ENCODE assay signal across 9 cellular contexts in the genomic region with DNA sequence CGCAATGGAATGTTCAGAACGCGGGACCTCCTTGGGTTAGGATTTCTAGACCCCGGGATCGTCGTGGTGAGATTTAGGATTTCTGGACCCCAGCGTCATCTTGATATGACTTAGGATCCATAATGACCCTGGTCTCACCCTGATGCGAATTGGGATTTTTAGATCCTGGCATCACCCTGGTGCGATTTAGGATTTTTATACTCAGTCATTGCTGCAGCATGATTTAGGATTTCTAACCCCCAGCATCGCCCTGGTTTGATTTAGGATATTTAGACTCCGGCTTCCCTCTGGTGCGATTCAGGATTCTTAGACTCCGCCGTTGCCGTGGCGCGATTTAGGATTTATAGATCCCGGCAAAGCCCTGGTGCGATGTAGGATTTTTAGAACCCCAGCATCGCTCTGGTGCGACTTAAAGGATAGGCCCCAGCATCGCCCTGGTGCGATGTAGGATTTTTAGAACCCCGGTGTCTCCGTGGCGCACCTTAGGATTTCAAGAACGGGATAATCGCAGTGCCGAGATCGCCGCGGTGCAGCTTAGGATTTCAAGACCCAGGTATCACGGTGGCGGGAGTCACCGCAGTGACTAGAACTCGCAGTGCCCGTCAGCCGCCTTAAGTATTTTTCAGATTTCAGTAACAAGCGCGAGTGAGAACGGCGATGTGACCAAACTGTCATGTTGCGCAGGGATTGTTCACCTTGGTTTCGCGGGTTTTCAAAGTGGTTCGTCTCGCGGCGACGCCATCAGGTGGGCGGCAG. TPM values are rescaled to one million over a fixed set of nuclear protein-coding genes. Genes with fewer than 3 reads are reported as not detected.
DNase-seq lines count a peak whose midpoint lies in the region; ATAC-seq, FAIRE-seq and TF ChIP-seq lines count a peak whose summit lies in the region.
"Had no signal": no experiment of that assay in that cellular context is flagged by ENCODE, and none has a peak within 500 bp of the region (broad histone marks: within the 10 kb centered on the region; RNA-seq: fewer than 3 reads in every experiment).

No MANE protein-coding gene starts in this region.

- peaks cover 1 to 12% (median 4%) of the 10 kb centered on the region in 4 experiments; a peak in 5 of 7 replicates for H3K4me1 ChIP-seq in H1 (replicated peaks in 1 of 4; ENCODE audit: control insufficient read depth in 3 of 4, insufficient read depth in 4 of 4, low read length in 3 of 4)

- H2AFZ ChIP-seq in H1 (ENCODE audit: low read length) = no peak overlapping the region

- no peak overlapping the region for H2AK5ac ChIP-seq in H1 (ENCODE audit: low read depth, low read length)

- no peaks in the 10 kb centered on the region for H3K9me3 ChIP-seq in CD4-positive, alpha-beta T cell (ENCODE audit: control insufficient read depth, low read length)
- H3K9me3 ChIP-seq in H1 (ENCODE audit: insufficient read depth in 2 of 2, low read depth in 1 of 2, low read length in 1 of 2) = peaks cover 0 to 19% of the 10 kb centered on the region in 2 experiments; a peak in 2 of 4 replicates

- no peak overlapping the region for H3K27ac ChIP-seq in CD4-positive, alpha-beta T cell (ENCODE audit: low read depth, low read length)
- no peak overlapping the region for H3K27ac ChIP-seq in H1 (ENCODE audit: low read depth, low read length)

- no peak for DNase-seq in CD4-positive, alpha-beta T cell
- DNase-seq in H1 (ENCODE audit: low read depth in 1 of 2, low spot score in 2 of 2) (no peak), osteocyte (ENCODE audit: extremely low spot score, unreplicated experiment) (no peak), AG08396 (ENCODE audit: low spot score) (no peak), NCI-H1048 (lab: John Stamatoyannopoulos, UW) (no peak), D721Med (ENCODE audit: insufficient read length, low spot score) (no peak)
- DNase-seq: Karpas-422 had no signal

- TF ChIP-seq CTCF in CD4-positive, alpha-beta T cell (IDR thresholded peaks at IDR 0.05) = no peak
- TF ChIP-seq CTCF in H1 (IDR thresholded peaks at IDR 0.05; ENCODE audit: control extremely low read depth in 1 of 3, insufficient read depth in 1 of 3, low read depth in 1 of 3, low read length in 3 of 3) = no peak
- TF ChIP-seq CTCF in osteocyte (IDR thresholded peaks at IDR 0.05) = no peak
- TF ChIP-seq CTCF in D721Med (IDR thresholded peaks at IDR 0.05; ENCODE audit: insufficient read depth, missing control alignments) = no peak

- no peak for TF ChIP-seq RAD21 in H1 (IDR thresholded peaks at IDR 0.05 in 1 of 2, conservative IDR thresholded peaks at IDR 0.05 in 1 of 2; ENCODE audit: low read depth in 2 of 2, low read length in 2 of 2)

- H3K9me3 Mint-ChIP-seq in CD4-positive, alpha-beta T cell = no peaks in the 10 kb centered on the region
- H3K9me3 Mint-ChIP-seq in IgD-negative memory B cell (peaks cover 0 to 2% (median 0%) of the 10 kb centered on the region in 3 donors), osteocyte (ENCODE audit: unreplicated experiment) (no peaks in the 10 kb centered on the region)

- H3K27ac Mint-ChIP-seq in CD4-positive, alpha-beta T cell = no peak overlapping the region
- H3K27ac Mint-ChIP-seq in IgD-negative memory B cell = peak overlapping the region in 2 of 3 donors; percentile 7 to 48
- peak overlapping the region; percentile 79 for H3K27ac Mint-ChIP-seq in osteocyte (ENCODE audit: unreplicated experiment)

- peaks cover 25% of the 10 kb centered on the region for H3K27me3 ChIP-seq in CD4-positive, alpha-beta T cell (ENCODE audit: control insufficient read depth, insufficient read depth, low read length)
- H3K27me3 ChIP-seq in H1 (replicated peaks in 1 of 4; ENCODE audit: control insufficient read depth in 3 of 4, extremely low read depth in 1 of 4, insufficient read depth in 3 of 4, low read length in 3 of 4) = peaks cover 0 to 8% (median 0%) of the 10 kb centered on the region in 4 experiments; a peak in 3 of 7 replicates

- H3K4me3 ChIP-seq in H1 (ENCODE audit: extremely low read depth in 1 of 4, insufficient read depth in 2 of 4, low read depth in 3 of 4, low read length in 4 of 4) = peak overlapping the region; percentile 55 to 67 (median 60)

- no peak overlapping the region for H2BK12ac ChIP-seq in H1 (ENCODE audit: low read depth, low read length)

- H3K9ac ChIP-seq in H1 (replicated peaks in 1 of 4; ENCODE audit: extremely low read depth in 1 of 4, low read depth in 3 of 4, low read length in 3 of 4) = peak overlapping the region in 3 of 4 experiments; percentile 34 to 65 (median 46); a peak in 6 of 7 replicates

- H3K23me2 ChIP-seq in H1 (ENCODE audit: low read depth, low read length) = peaks cover 14% of the 10 kb centered on the region; the same call in 1 of the 2 replicates

- peaks cover 5% of the 10 kb centered on the region; the same call in 1 of the 2 replicates for H3K79me1 ChIP-seq in H1 (ENCODE audit: low read depth, low read length)

- no peak overlapping the region for H3K56ac ChIP-seq in H1 (replicated peaks; ENCODE audit: insufficient read length, low read depth, low read length)

- H3K79me2 ChIP-seq in H1 (ENCODE audit: control insufficient read depth in 1 of 2, insufficient read depth in 2 of 2, low read length in 2 of 2) = peaks cover 0 to 73% of the 10 kb centered on the region in 2 experiments; a peak in 2 of 4 replicates

- intact Hi-C loops in CD4-positive, alpha-beta T cell (cut with DNase I, micrococcal nuclease) = loop anchor here in 1 of 2 experiments (5.0 kb wide), 1 partner anchor 420 kb away; the partner anchor contains the start of gene KLHDC10

- 41% methylated on average over 51 of the region's 51 CpGs; no CpG with 5 or more reads in 1 of the 2 experiments for whole genome bisulfite sequencing in H1 (ENCODE audit: extremely low coverage in 1 of 2, insufficient coverage in 1 of 2, insufficient read length in 1 of 2, insufficient replicate concordance in 2 of 2, low coverage in 1 of 2, low lambda C conversion rate in 2 of 2, missing lambda C conversion rate in 1 of 2), 2 experiments

- H3K27me3 Mint-ChIP-seq in CD4-positive, alpha-beta T cell = peaks cover 62% of the 10 kb centered on the region
- peaks cover 20% of the 10 kb centered on the region for H3K27me3 Mint-ChIP-seq in IgD-negative memory B cell
- no peaks in the 10 kb centered on the region for H3K27me3 Mint-ChIP-seq in osteocyte (ENCODE audit: unreplicated experiment)

- H4K20me1 ChIP-seq in H1 (replicated peaks in 1 of 2; ENCODE audit: control insufficient read depth in 1 of 2, insufficient read depth in 2 of 2, low read length in 2 of 2) = peaks cover 3 to 4% of the 10 kb centered on the region in 2 experiments

- H3K4me2 ChIP-seq in H1 (ENCODE audit: insufficient read depth in 1 of 2, low read depth in 2 of 2, low read length in 2 of 2) = peak overlapping the region; percentile 69 to 86

- no peak overlapping the region for H3K14ac ChIP-seq in H1 (ENCODE audit: insufficient read length)

- H4K91ac ChIP-seq in H1 (replicated peaks; ENCODE audit: insufficient read length, low read length) = no peak overlapping the region

- H2BK5ac ChIP-seq in H1 (ENCODE audit: low read depth, low read length) = no peak overlapping the region

- peak overlapping the region; percentile 69 for H3K4me3 Mint-ChIP-seq in CD4-positive, alpha-beta T cell
- H3K4me3 Mint-ChIP-seq in IgD-negative memory B cell (peak overlapping the region; percentile 8 to 70 (median 40)), osteocyte (ENCODE audit: unreplicated experiment) (peak overlapping the region; percentile 92)

- no peak for TF ChIP-seq POLR2A in H1 (IDR thresholded peaks at IDR 0.05; ENCODE audit: control extremely low read depth in 1 of 2, low read depth in 2 of 2, low read length in 2 of 2)

- peaks cover 20% of the 10 kb centered on the region for H3K4me1 Mint-ChIP-seq in CD4-positive, alpha-beta T cell (ENCODE audit: low read depth)
- H3K4me1 Mint-ChIP-seq in IgD-negative memory B cell (peaks cover 0 to 18% (median 7%) of the 10 kb centered on the region in 3 donors), osteocyte (ENCODE audit: unreplicated experiment) (peaks cover 50% of the 10 kb centered on the region)

- ATAC-seq in CD4-positive, alpha-beta T cell (ENCODE audit: poor library complexity) = no peak
- no peak for ATAC-seq in HG02678 (IDR thresholded peaks at IDR 0.05; ENCODE audit: unreplicated experiment)

- H3K4ac ChIP-seq in H1 (replicated peaks; ENCODE audit: insufficient read length, low read depth, low read length) = no peak overlapping the region

- no peak overlapping the region for H2BK120ac ChIP-seq in H1 (replicated peaks; ENCODE audit: low read depth, low read length)

- POLR2A ChIA-PET in CD4-positive, alpha-beta T cell (lab: Charles Lee) = no interaction called here
- POLR2A ChIA-PET in H1 (lab: Charles Lee; ENCODE audit: partially characterized antibody) = interaction anchor here (0.5 to 2.6 kb wide), 4 partner anchors 218 to 287 kb away, joined by 3 to 9 read pairs (median 4); partner anchors contain the start of gene TMEM209

- FAIRE-seq in H1 (lab: Jason Lieb, UNC) (no peak), D721Med (lab: Jason Lieb, UNC) (no peak)

- no peak overlapping the region for H2BK20ac ChIP-seq in H1 (ENCODE audit: low read length)

- H3K36me3 ChIP-seq in H1 (ENCODE audit: control insufficient read depth in 2 of 4, insufficient read depth in 4 of 4, low read length in 3 of 4) = peaks cover 0 to 35% (median 5%) of the 10 kb centered on the region in 4 experiments; a peak in 6 of 8 replicates

- H2BK15ac ChIP-seq in H1 (ENCODE audit: low read length) = no peak overlapping the region

- H3K23ac ChIP-seq in H1 (ENCODE audit: insufficient read length) = no peak overlapping the region

- CTCF ChIA-PET in CD4-positive, alpha-beta T cell (lab: Charles Lee) = no interaction called here
- CTCF ChIA-PET in H1 (lab: Charles Lee; ENCODE audit: partially characterized antibody) = interaction anchor here (0.6 to 1.1 kb wide), 3 partner anchors 148 to 251 kb away, joined by 3 to 4 read pairs (median 3); no protein-coding TSS in a partner anchor

- no peak overlapping the region for H4K8ac ChIP-seq in H1 (ENCODE audit: extremely low read depth, insufficient read depth, low read length)

- no peak overlapping the region for H3K18ac ChIP-seq in H1 (ENCODE audit: extremely low read depth, low read length)

- H3K36me3 Mint-ChIP-seq in CD4-positive, alpha-beta T cell (ENCODE audit: low read depth) = peaks cover under 1% of the 10 kb centered on the region
- H3K36me3 Mint-ChIP-seq in IgD-negative memory B cell (peaks cover 6% of the 10 kb centered on the region), osteocyte (ENCODE audit: unreplicated experiment) (peaks cover 7% of the 10 kb centered on the region)

- H4K5ac ChIP-seq in H1 (ENCODE audit: insufficient read length, low read depth, low read length) = no peak overlapping the region

- TF ChIP-seq EP300 in H1 (IDR thresholded peaks at IDR 0.05; ENCODE audit: borderline replicate concordance in 1 of 2, low read depth in 2 of 2, low read length in 2 of 2) = no peak

RNA-seq across cellular contexts. Expression of gene MEST, which starts 0.8 kb away (rescaled TPM):
- 1 to 10 TPM; 2.7 to 2.9 TPM for total RNA-seq in CD4-positive, alpha-beta T cell
- 5.7 TPM for polyA plus RNA-seq in IgD-negative memory B cell
- 269 and 283 TPM in 2 replicates for total RNA-seq in H1 (2021; fragmentation: NEBNext Ultra II Directional; extraction: Animal tissue kit (Norgen Biotek cat#: 25700))
- 152 and 176 TPM in 2 replicates for polyA plus RNA-seq in H1 (2011; rRNA removed)
- polyA plus RNA-seq in H1 (2011; cell fraction: cytosol; rRNA removed) = 145 TPM
- 106 TPM for polyA plus RNA-seq in H1 (2011; cell fraction: nucleus; rRNA removed)
- polyA plus RNA-seq in H1 (2012, experiment 1 of 2) = 142 to 251 TPM (median 183 TPM) in 4 replicates
- polyA plus RNA-seq in H1 (2012, experiment 2 of 2) = 36.0 TPM
- 137 TPM for polyA plus RNA-seq in H1 (2013, experiment 1 of 2)
- 152 TPM for polyA plus RNA-seq in H1 (2013, experiment 2 of 2)
- 452 and 550 TPM in 2 replicates for polyA minus RNA-seq in H1 (2011; rRNA and poly(A)+ RNA removed)
- polyA minus RNA-seq in H1 (2011; cell fraction: cytosol; rRNA and poly(A)+ RNA removed) = 148 TPM
- 213 TPM for polyA minus RNA-seq in H1 (2011; cell fraction: nucleus; rRNA and poly(A)+ RNA removed)
- 367 and 380 TPM in 2 replicates for total RNA-seq in osteocyte

RNA-seq across cellular contexts. Expression of gene CEP41, which starts 51.9 kb away (rescaled TPM):
- total RNA-seq in CD4-positive, alpha-beta T cell = 1 to 10 TPM; 3.3 to 4.8 TPM
- polyA plus RNA-seq in IgD-negative memory B cell = 6.0 TPM
- total RNA-seq in H1 (2021; fragmentation: NEBNext Ultra II Directional; extraction: Animal tissue kit (Norgen Biotek cat#: 25700)) = 12.8 and 13.3 TPM in 2 replicates
- 8.2 and 9.3 TPM in 2 replicates for polyA plus RNA-seq in H1 (2011; rRNA removed)
- 10.5 TPM for polyA plus RNA-seq in H1 (2011; cell fraction: cytosol; rRNA removed)
- 9.2 TPM for polyA plus RNA-seq in H1 (2011; cell fraction: nucleus; rRNA removed)
- polyA plus RNA-seq in H1 (2012, experiment 1 of 2) = 9.1 to 11.0 TPM (median 10.1 TPM) in 4 replicates
- polyA plus RNA-seq in H1 (2012, experiment 2 of 2) = 2.8 TPM
- 10.7 TPM for polyA plus RNA-seq in H1 (2013, experiment 1 of 2)
- polyA plus RNA-seq in H1 (2013, experiment 2 of 2) = 11.5 TPM
- 13.1 and 18.0 TPM in 2 replicates for polyA minus RNA-seq in H1 (2011; rRNA and poly(A)+ RNA removed)
- 10.3 TPM for polyA minus RNA-seq in H1 (2011; cell fraction: cytosol; rRNA and poly(A)+ RNA removed)
- polyA minus RNA-seq in H1 (2011; cell fraction: nucleus; rRNA and poly(A)+ RNA removed) = 11.0 TPM
- 16.4 and 24.1 TPM in 2 replicates for total RNA-seq in osteocyte

Comparison
In these comparisons a context has a peak if more than half of its experiments do, and no peak if none do; other contexts are left out.
1. H3K4me3 Mint-ChIP-seq: peak in every context shown above with its lines; median percentile 92 in osteocyte; 69 in CD4-positive, alpha-beta T cell; 40 in IgD-negative memory B cell.
2. RNA of gene MEST, which starts 0.8 kb away (total RNA-seq): 367 to 380 TPM in osteocyte and 269 to 283 TPM in H1; 2.7 to 2.9 TPM in CD4-positive, alpha-beta T cell; every median in the first group is over 10 times any median in the second.